Comparison of ENCODE assay signal across 32 cellular contexts in genomic region chr9:88034964-88035363, GRCh38.
DNase-seq lines count a peak whose midpoint lies in the region; ATAC-seq, FAIRE-seq and TF ChIP-seq lines count a peak whose summit lies in the region.
"Had no signal": no experiment of that assay in that cellular context is flagged by ENCODE, and none has a peak within 500 bp of the region (broad histone marks: within the 10 kb centered on the region; RNA-seq: fewer than 3 reads in every experiment).

No MANE protein-coding gene starts in this region.

- H3K4me1 ChIP-seq in body of pancreas (no peaks in the 10 kb centered on the region), pancreas (no peaks in the 10 kb centered on the region), BE2C (no peaks in the 10 kb centered on the region)
- H3K4me1 ChIP-seq: BLaER1; BLaER1 treated with 17β-estradiol and CSF1 and Interleukin-3, amounts not matched to agents 10 nM and 100 nM; Caco-2 had no signal

- no peak overlapping the region for H3K4me3 ChIP-seq in body of pancreas
- H3K4me3 ChIP-seq in pancreas = no peak overlapping the region
- no peak overlapping the region for H3K4me3 ChIP-seq in BE2C (ENCODE audit: low read depth, low read length)
- H3K4me3 ChIP-seq: A549; BLaER1; BLaER1 treated with 17β-estradiol and CSF1 and Interleukin-3, amounts not matched to agents 10 nM and 100 nM had no signal

- peak in 1 of 7 experiments; percentile 4 for TF ChIP-seq CTCF in body of pancreas (IDR thresholded peaks at IDR 0.05)
- TF ChIP-seq CTCF in pancreas (IDR thresholded peaks at IDR 0.05) = no peak
- no peak for TF ChIP-seq CTCF in BE2C (IDR thresholded peaks at IDR 0.05; ENCODE audit: low read depth, low read length)

- TF ChIP-seq POLR2A in body of pancreas (IDR thresholded peaks at IDR 0.05) = no peak

- no peak overlapping the region for H3K27ac ChIP-seq in body of pancreas
- no peak overlapping the region for H3K27ac ChIP-seq in pancreas
- H3K27ac ChIP-seq: 22Rv1; A549; BLaER1; BLaER1 treated with 17β-estradiol and CSF1 and Interleukin-3, amounts not matched to agents 10 nM and 100 nM; C4-2B had no signal

- no peaks in the 10 kb centered on the region for H3K9me3 ChIP-seq in body of pancreas
- H3K9me3 ChIP-seq in pancreas = no peaks in the 10 kb centered on the region
- no peaks in the 10 kb centered on the region for H3K9me3 ChIP-seq in BE2C
- H3K9me3 ChIP-seq: Caco-2 had no signal

- no peak for FAIRE-seq in pancreas (lab: Jason Lieb, UNC)
- FAIRE-seq: A204.1, A549, D721Med had no signal

- H3K27me3 ChIP-seq in body of pancreas (no peaks in the 10 kb centered on the region), pancreas (no peaks in the 10 kb centered on the region), BE2C (no peaks in the 10 kb centered on the region)
- H3K27me3 ChIP-seq: BLaER1; BLaER1 treated with 17β-estradiol and CSF1 and Interleukin-3, amounts not matched to agents 10 nM and 100 nM had no signal

- intact Hi-C loops in body of pancreas (cut with DNase I) = no loop called here
- intact Hi-C loops in pancreas (cut with DNase I) = no loop called here
- intact Hi-C loops in posterior vena cava (cut with DNase I) = no loop called here

- DNase-seq in body of pancreas = peak in 3 of 4 donors; percentile 21 to 74 (median 34)
- peak in 4 of 6 donors; percentile 26 to 64 (median 38) for DNase-seq in pancreas
- DNase-seq in posterior vena cava (ENCODE audit: low spot score) = peak; percentile 13
- DNase-seq in GM19238 (ENCODE audit: insufficient read length, low spot score) = no peak
- no peak for DNase-seq in BE2C
- DNase-seq: 8988T; ACHN; AML-193; C1 segment of cervical spinal cord; Caco-2; Calu3; CD4-positive, alpha-beta memory T cell; CD4-positive, alpha-beta T cell; CD4-positive, CD25-positive, alpha-beta regulatory T cell; CD8-positive, alpha-beta memory T cell; CD8-positive, alpha-beta T cell; COR-L47; DMS 273 treated with DMSO at 0.1 percent for 48 hours; DMS153; DMS53; DMS79; DMS79 treated with DMSO at 0.1 percent for 48 hours; DND-41; EL had no signal

- ATAC-seq in body of pancreas (no peak), pancreas (peak; percentile 64 to 95 (median 79)), HG03442 (IDR thresholded peaks at IDR 0.05; ENCODE audit: unreplicated experiment) (no peak)
- ATAC-seq: A549; CD8-positive, alpha-beta T cell had no signal

- 51 to 55% methylated on average over 4 of the region's 4 CpGs for WGBS in body of pancreas, 2 donors
- 43 to 51% methylated on average over 4 of the region's 4 CpGs for WGBS in pancreas, 2 donors

- H3K36me3 ChIP-seq in body of pancreas (replicated peaks in 1 of 2; ENCODE audit: insufficient read depth in 1 of 2, low read depth in 2 of 2) = no peaks in the 10 kb centered on the region
- H3K36me3 ChIP-seq in pancreas = no peaks in the 10 kb centered on the region
- no peaks in the 10 kb centered on the region for H3K36me3 ChIP-seq in BE2C
- H3K36me3 ChIP-seq: BLaER1 had no signal

Comparison
In these comparisons a context has a peak if more than half of its experiments do, and no peak if none do; other contexts are left out.
1. ATAC-seq: peak in pancreas (4 of 4); none in body of pancreas (single experiment) and HG03442 (single experiment).
2. DNase-seq: peak in body of pancreas (3 of 4), pancreas (4 of 6) and posterior vena cava (single experiment); none in GM19238 (single experiment) and BE2C (single experiment).